ENCODE assay signal across 9 cellular contexts in the genomic region with DNA sequence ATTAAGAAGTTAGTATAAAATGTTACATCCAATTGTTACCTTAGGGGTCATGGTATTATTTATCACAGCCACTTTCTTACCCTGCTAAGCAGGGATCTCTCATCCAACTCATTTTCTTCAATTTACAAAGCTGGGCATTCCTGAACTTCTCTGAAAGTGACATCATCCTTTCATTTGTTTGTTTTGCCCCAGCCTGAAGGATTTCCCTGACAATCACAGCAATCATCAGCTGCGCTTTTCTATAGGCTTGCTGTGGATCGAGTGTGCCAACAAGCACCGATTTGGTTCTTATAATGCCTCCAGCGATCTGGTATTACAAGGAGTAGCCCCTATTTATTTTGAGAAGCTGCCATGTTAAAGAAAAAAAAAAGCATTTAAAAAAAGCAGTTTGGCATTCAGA.
DNase-seq lines count a peak whose midpoint lies in the region; ATAC-seq, FAIRE-seq and TF ChIP-seq lines count a peak whose summit lies in the region.
"Had no signal": no experiment of that assay in that cellular context is flagged by ENCODE, and none has a peak within 500 bp of the region (broad histone marks: within the 10 kb centered on the region; RNA-seq: fewer than 3 reads in every experiment).

No MANE protein-coding gene starts in this region.

- no peaks in the 10 kb centered on the region for H3K9me3 ChIP-seq in H1 (ENCODE audit: insufficient read depth in 2 of 2, low read depth in 1 of 2, low read length in 1 of 2)
- H3K9me3 ChIP-seq in neuronal stem cell (replicated peaks in 1 of 2; ENCODE audit: control insufficient read depth in 2 of 2, insufficient read depth in 1 of 2, low read depth in 1 of 2, low read length in 2 of 2): no peaks in the 10 kb centered on the region

- H3K4ac ChIP-seq in H1 (replicated peaks; ENCODE audit: insufficient read length, low read depth, low read length): no peak overlapping the region
- no peak overlapping the region for H3K4ac ChIP-seq in neuronal stem cell (ENCODE audit: low read length)

- peak in 1 of 2 experiments; percentile 36; a peak in 1 of 3 replicates for TF ChIP-seq EP300 in H1 (IDR thresholded peaks at IDR 0.05; ENCODE audit: borderline replicate concordance in 1 of 2, low read depth in 2 of 2, low read length in 2 of 2)

- H3K27me3 ChIP-seq in H1 (replicated peaks in 1 of 4; ENCODE audit: control insufficient read depth in 3 of 4, extremely low read depth in 1 of 4, insufficient read depth in 3 of 4, low read length in 3 of 4): no peaks in the 10 kb centered on the region
- H3K27me3 ChIP-seq in neuronal stem cell (ENCODE audit: control insufficient read depth in 3 of 3, insufficient read depth in 3 of 3, low read depth in 1 of 3, low read length in 3 of 3): no peaks in the 10 kb centered on the region

- intact Hi-C loops in left colon (cut with DNase I, micrococcal nuclease): no loop called here

- H4K91ac ChIP-seq in H1 (replicated peaks; ENCODE audit: insufficient read length, low read length) (no peak overlapping the region), neuronal stem cell (ENCODE audit: low read depth, low read length, poor library complexity) (no peak overlapping the region)

- WGBS in H1 (ENCODE audit: extremely low coverage in 1 of 2, insufficient coverage in 1 of 2, insufficient read length in 1 of 2, insufficient replicate concordance in 2 of 2, low coverage in 1 of 2, low lambda C conversion rate in 2 of 2, missing lambda C conversion rate in 1 of 2), 2 experiments: 4% methylated on average over 4 of the region's 4 CpGs; no CpG with 5 or more reads in 1 of the 2 experiments
- WGBS in neuronal stem cell (ENCODE audit: extremely low coverage in 2 of 2, insufficient read length in 2 of 2, insufficient replicate concordance in 1 of 2), 2 donors: no CpG with 5 or more reads among the region's 4 CpGs

- H3K56ac ChIP-seq in H1 (replicated peaks; ENCODE audit: insufficient read length, low read depth, low read length): no peak overlapping the region

- H2BK15ac ChIP-seq in H1 (ENCODE audit: low read length): no peak overlapping the region
- no peak overlapping the region for H2BK15ac ChIP-seq in neuronal stem cell (ENCODE audit: low read length)

- no peak overlapping the region; the same call in 1 of the 2 replicates for H3K18ac ChIP-seq in H1 (ENCODE audit: extremely low read depth, low read length)
- no peak overlapping the region for H3K18ac ChIP-seq in neuronal stem cell (ENCODE audit: low read length)

- H3K14ac ChIP-seq in H1 (ENCODE audit: insufficient read length): no peak overlapping the region
- no peak overlapping the region for H3K14ac ChIP-seq in neuronal stem cell (ENCODE audit: low read length)

- DNase-seq in GM04504 (ENCODE audit: low read depth): peak; percentile 24
- peak; percentile 26 for DNase-seq in NCI-H345 (lab: John Stamatoyannopoulos, UW)
- peak in 1 of 2 experiments; percentile 47 for DNase-seq in H1 (ENCODE audit: low read depth in 1 of 2, low spot score in 2 of 2)
- peak; percentile 57 for DNase-seq in neuronal stem cell (ENCODE audit: low spot score)
- DNase-seq in hypothalamus (lab: John Stamatoyannopoulos, UW): no peak
- no peak for DNase-seq in NOMO-1 treated with DMSO at 0.1 percent for 48 hours (lab: John Stamatoyannopoulos, UW; ENCODE audit: unreplicated experiment)
- no peak for DNase-seq in left colon
- DNase-seq: left cardiac atrium had no signal

- H3K4me1 ChIP-seq in H1 (replicated peaks in 1 of 4; ENCODE audit: control insufficient read depth in 3 of 4, insufficient read depth in 4 of 4, low read length in 3 of 4): peaks cover 2 to 9% (median 6%) of the 10 kb centered on the region in 4 experiments; a peak in 4 of 7 replicates
- peaks cover 2 to 18% of the 10 kb centered on the region in 2 donors for H3K4me1 ChIP-seq in neuronal stem cell (ENCODE audit: control insufficient read depth in 2 of 2, insufficient read depth in 1 of 2, low read depth in 1 of 2, low read length in 2 of 2)

- peak overlapping the region in 1 of 4 experiments; percentile 8; a peak in 1 of 7 replicates for H3K9ac ChIP-seq in H1 (replicated peaks in 1 of 4; ENCODE audit: extremely low read depth in 1 of 4, low read depth in 3 of 4, low read length in 3 of 4)
- H3K9ac ChIP-seq in neuronal stem cell (ENCODE audit: low read depth, low read length, poor library complexity): no peak overlapping the region

- H4K20me1 ChIP-seq in H1 (replicated peaks in 1 of 2; ENCODE audit: control insufficient read depth in 1 of 2, insufficient read depth in 2 of 2, low read length in 2 of 2): no peaks in the 10 kb centered on the region

- H3K27ac ChIP-seq in H1 (ENCODE audit: low read depth, low read length) (no peak overlapping the region), neuronal stem cell (replicated peaks; ENCODE audit: low read length) (peak overlapping the region; percentile 6)

- peak overlapping the region; percentile 26; the same call in 1 of the 2 replicates for H2BK20ac ChIP-seq in H1 (ENCODE audit: low read length)

- H2AFZ ChIP-seq in H1 (ENCODE audit: low read length): no peak overlapping the region
- H2AFZ ChIP-seq in neuronal stem cell (ENCODE audit: low read length): peak overlapping the region; percentile 2

- no peaks in the 10 kb centered on the region for H3K79me2 ChIP-seq in H1 (ENCODE audit: control insufficient read depth in 1 of 2, insufficient read depth in 2 of 2, low read length in 2 of 2)

- H3K4me3 ChIP-seq in H1 (ENCODE audit: extremely low read depth in 1 of 4, insufficient read depth in 2 of 4, low read depth in 3 of 4, low read length in 4 of 4) (peak overlapping the region in 1 of 4 experiments; percentile 19; a peak in 2 of 8 replicates), neuronal stem cell (ENCODE audit: low read length in 2 of 2) (no peak overlapping the region)

- CTCF ChIA-PET in H1 (lab: Charles Lee; ENCODE audit: partially characterized antibody): interaction anchor here (0.7 to 1.6 kb wide), 5 partner anchors 17 to 384 kb away, joined by 3 to 5 read pairs (median 3); no protein-coding TSS in a partner anchor

- no peaks in the 10 kb centered on the region for H3K23me2 ChIP-seq in H1 (ENCODE audit: low read depth, low read length)

- POLR2A ChIA-PET in H1 (lab: Charles Lee; ENCODE audit: partially characterized antibody): no interaction called here

- H2BK5ac ChIP-seq in H1 (ENCODE audit: low read depth, low read length): no peak overlapping the region
- H2BK5ac ChIP-seq in neuronal stem cell (ENCODE audit: low read length): no peak overlapping the region

- peak; percentile 63 for FAIRE-seq in H1 (lab: Jason Lieb, UNC)

- ATAC-seq in GM18858 (IDR thresholded peaks at IDR 0.05; ENCODE audit: unreplicated experiment): no peak
- no peak for ATAC-seq in left colon
- ATAC-seq: left cardiac atrium had no signal

- no peak overlapping the region for H2BK120ac ChIP-seq in H1 (replicated peaks; ENCODE audit: low read depth, low read length)
- no peak overlapping the region for H2BK120ac ChIP-seq in neuronal stem cell (ENCODE audit: low read depth, low read length)

- TF ChIP-seq CTCF in H1 (IDR thresholded peaks at IDR 0.05; ENCODE audit: control extremely low read depth in 1 of 3, insufficient read depth in 1 of 3, low read depth in 1 of 3, low read length in 3 of 3): no peak

- no peak for TF ChIP-seq RAD21 in H1 (IDR thresholded peaks at IDR 0.05 in 1 of 2, conservative IDR thresholded peaks at IDR 0.05 in 1 of 2; ENCODE audit: low read depth in 2 of 2, low read length in 2 of 2)

- H2BK12ac ChIP-seq in H1 (ENCODE audit: low read depth, low read length) (no peak overlapping the region), neuronal stem cell (ENCODE audit: low read length) (no peak overlapping the region)

- H3K36me3 ChIP-seq in H1 (ENCODE audit: control insufficient read depth in 2 of 4, insufficient read depth in 4 of 4, low read length in 3 of 4) (no peaks in the 10 kb centered on the region), neuronal stem cell (replicated peaks in 1 of 2; ENCODE audit: control insufficient read depth in 2 of 2, insufficient read depth in 2 of 2, low read length in 2 of 2) (no peaks in the 10 kb centered on the region)

- no peak overlapping the region for H4K8ac ChIP-seq in H1 (ENCODE audit: extremely low read depth, insufficient read depth, low read length)
- H4K8ac ChIP-seq in neuronal stem cell (ENCODE audit: low read depth, low read length): no peak overlapping the region

- no peak for TF ChIP-seq POLR2A in H1 (IDR thresholded peaks at IDR 0.05; ENCODE audit: control extremely low read depth in 1 of 2, low read depth in 2 of 2, low read length in 2 of 2)

- H4K5ac ChIP-seq in H1 (ENCODE audit: insufficient read length, low read depth, low read length): no peak overlapping the region

- H2AK5ac ChIP-seq in H1 (ENCODE audit: low read depth, low read length): no peak overlapping the region
- no peak overlapping the region for H2AK5ac ChIP-seq in neuronal stem cell (ENCODE audit: low read depth, low read length)

- no peak overlapping the region for H3K23ac ChIP-seq in H1 (ENCODE audit: insufficient read length)
- no peak overlapping the region for H3K23ac ChIP-seq in neuronal stem cell (ENCODE audit: low read depth, low read length, poor library complexity)

- peak overlapping the region; percentile 49 to 69 for H3K4me2 ChIP-seq in H1 (ENCODE audit: insufficient read depth in 1 of 2, low read depth in 2 of 2, low read length in 2 of 2)
- H3K4me2 ChIP-seq in neuronal stem cell (ENCODE audit: insufficient read depth, low read length, poor library complexity, severe bottlenecking): no peak overlapping the region

- H3K79me1 ChIP-seq in H1 (ENCODE audit: low read depth, low read length) (no peaks in the 10 kb centered on the region), neuronal stem cell (ENCODE audit: low read depth, low read length) (no peaks in the 10 kb centered on the region)

TF ChIP-seq in H1, 55 proteins besides CTCF, POLR2A, EP300 and RAD21 (continues in another document):
- TF ChIP-seq JUND (IDR thresholded peaks at IDR 0.05; ENCODE audit: low read length): peak; percentile 92
- TF ChIP-seq SIN3A (conservative IDR thresholded peaks at IDR 0.05 in 1 of 2, IDR thresholded peaks at IDR 0.05 in 1 of 2; ENCODE audit: low read depth in 1 of 2, low read length in 2 of 2): 0 out of 4 replicates have a peak, but pooled peaks of 1 of the 2 experiments have one; percentile 19
- TF ChIP-seq SP1 (IDR thresholded peaks at IDR 0.05; ENCODE audit: low read depth, low read length): peak; percentile 39; the same call in 1 of the 2 replicates
- TF ChIP-seq YY1 (IDR thresholded peaks at IDR 0.05; ENCODE audit: low read depth, low read length): no peak
- TF ChIP-seq CHD2 (IDR thresholded peaks at IDR 0.05; ENCODE audit: low read length): no peak
- TF ChIP-seq JUN (IDR thresholded peaks at IDR 0.05; ENCODE audit: low read depth, low read length): peak; percentile 98
- 0 out of 2 replicates have a peak, but pooled peaks have one; percentile 18 for TF ChIP-seq CREB1 (IDR thresholded peaks at IDR 0.05)

Comparison
In these comparisons a context has a peak if more than half of its experiments do, and no peak if none do; other contexts are left out.
1. DNase-seq: peak in GM04504 (single experiment), NCI-H345 (single experiment) and neuronal stem cell (single experiment); none in hypothalamus (0 of 51), NOMO-1 treated with DMSO at 0.1 percent for 48 hours (single experiment) and left colon (0 of 2).